In the genomic region with DNA sequence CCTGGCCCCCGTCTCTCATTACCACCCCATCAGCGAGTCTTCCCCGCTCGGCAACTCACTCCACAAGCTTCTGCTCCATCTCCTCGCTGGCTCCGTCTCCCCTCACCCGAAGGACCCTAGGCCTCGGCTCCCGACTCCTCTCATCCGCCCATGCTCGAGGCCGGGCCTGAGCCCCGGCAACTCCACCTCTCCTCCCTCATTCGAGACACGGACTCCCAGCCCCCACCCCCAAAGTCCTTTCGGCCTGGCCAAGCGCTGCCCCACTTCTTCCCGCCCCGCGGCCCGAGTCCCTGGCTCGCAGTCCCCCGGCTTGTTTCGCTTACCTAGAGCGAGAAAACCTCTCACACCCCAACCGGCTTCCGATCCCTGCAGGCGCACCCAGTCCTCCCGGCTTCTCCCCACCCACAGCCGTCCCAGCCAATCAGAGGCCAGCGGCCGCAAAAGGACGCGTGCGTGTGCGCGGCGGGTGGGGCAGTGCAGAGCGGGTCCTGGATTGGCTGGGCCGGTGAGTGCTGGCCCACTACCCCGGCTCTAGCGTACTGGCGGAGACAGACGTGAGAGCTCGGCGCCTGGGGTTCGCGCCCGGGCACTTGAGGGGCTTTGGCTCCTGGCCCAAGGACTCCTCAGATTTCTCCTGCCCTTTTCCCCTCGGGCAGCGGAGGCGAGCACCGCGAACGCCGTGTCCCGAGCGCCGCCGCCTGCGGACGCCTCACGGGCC, we compare ENCODE assay signal across 8 cellular contexts. TPM values are rescaled to one million over a fixed set of nuclear protein-coding genes. Genes with fewer than 3 reads are reported as not detected.
DNase-seq lines count a peak whose midpoint lies in the region; ATAC-seq and TF ChIP-seq lines count a peak whose summit lies in the region.

A gene (minus strand): TSS at position 378 of the 718 bp plus-strand sequence. CDS start 10,237 bp downstream, outside the sequence.

- TF ChIP-seq CTCF in SK-N-SH (IDR thresholded peaks at IDR 0.05) (no peak), suprapubic skin (IDR thresholded peaks at IDR 0.05) (no peak)

- CTCF ChIA-PET in SK-N-SH (lab: Yijun Ruan, JAX) = interaction anchor here (0.6 to 3.5 kb wide), 8 partner anchors 15 to 190 kb away, joined by 3 to 16 read pairs (median 4); no protein-coding TSS in a partner anchor

- no peaks in the 10 kb centered on the region for H3K9me3 ChIP-seq in SK-N-SH
- H3K9me3 ChIP-seq in suprapubic skin = no peaks in the 10 kb centered on the region

- peak within 1 kb of the TSS; percentile 96 for H2AFZ ChIP-seq in SK-N-SH (ENCODE audit: low read depth)

- peaks cover 5% of the 10 kb centered on the region; the same call in 1 of the 2 replicates for H4K20me1 ChIP-seq in SK-N-SH (ENCODE audit: insufficient read depth)

- H3F3A ChIP-seq in SK-N-SH (replicated peaks; ENCODE audit: insufficient read depth) = peaks cover 9% of the 10 kb centered on the region

- peak within 1 kb of the TSS; percentile 85 to 89 for H3K4me3 ChIP-seq in SK-N-SH (ENCODE audit: low read depth in 2 of 2, low read length in 1 of 2)
- H3K4me3 ChIP-seq in suprapubic skin = peak within 1 kb of the TSS; percentile 86

- H3K27ac ChIP-seq in SK-N-SH (ENCODE audit: low read depth in 2 of 2, low read length in 1 of 2) (peak within 1 kb of the TSS; percentile 87 to 91), suprapubic skin (peak within 1 kb of the TSS; percentile 97)

- peaks cover 0 to 13% of the 10 kb centered on the region in 2 experiments; a peak in 3 of 4 replicates for H3K4me1 ChIP-seq in SK-N-SH (ENCODE audit: control insufficient read depth in 1 of 2, insufficient read depth in 2 of 2, low read depth in 1 of 2, low read length in 1 of 2)
- H3K4me1 ChIP-seq in suprapubic skin = peaks cover 35% of the 10 kb centered on the region

- H3K36me3 ChIP-seq in SK-N-SH (replicated peaks in 1 of 2; ENCODE audit: control insufficient read depth in 1 of 2, insufficient read depth in 2 of 2, low read length in 1 of 2) (peaks cover 3 to 15% of the 10 kb centered on the region in 2 experiments), suprapubic skin (no peaks in the 10 kb centered on the region)

- H3K4me2 ChIP-seq in SK-N-SH = peak within 1 kb of the TSS; percentile 87

- 0 out of 4 replicates have a peak, but pooled peaks of 1 of the 2 experiments have one; percentile 5 for TF ChIP-seq EP300 in SK-N-SH (IDR thresholded peaks at IDR 0.05; ENCODE audit: borderline replicate concordance in 1 of 2, low read depth in 1 of 2, low read length in 1 of 2)
- TF ChIP-seq EP300 in suprapubic skin (IDR thresholded peaks at IDR 0.05) = no peak

- ATAC-seq in HG02571 (IDR thresholded peaks at IDR 0.05; ENCODE audit: unreplicated experiment) = peak; percentile 99

- peak in 1 of 2 donors; percentile 81 for TF ChIP-seq POLR2A in suprapubic skin (IDR thresholded peaks at IDR 0.05)

- H3K9ac ChIP-seq in SK-N-SH = peak within 1 kb of the TSS; percentile 79

- WGBS in SK-N-SH (ENCODE audit: low lambda C conversion rate) = under 1% methylated on average over 38 of the region's 63 CpGs
- 1% methylated on average over 45 of the region's 63 CpGs for WGBS in suprapubic skin

- POLR2A ChIA-PET in SK-N-SH (lab: Yijun Ruan, JAX) = interaction anchor here (0.6 to 1.2 kb wide), 2 partner anchors 15 to 35 kb away, joined by 3 to 5 read pairs; no protein-coding TSS in a partner anchor

- no peaks in the 10 kb centered on the region for H3K9me2 ChIP-seq in SK-N-SH

- DNase-seq in GM04504 (ENCODE audit: low read depth) (peak; percentile 84), NCI-H1048 (lab: John Stamatoyannopoulos, UW) (peak; percentile 89), SK-N-SH (peak; percentile 99), germinal center (ENCODE audit: low spot score) (peak; percentile 99), nucleus accumbens (lab: John Stamatoyannopoulos, UW) (peak; percentile 77 to 98 (median 95)), suprapubic skin (ENCODE audit: low spot score in 2 of 2) (peak; percentile 97 to 98)
- peak; percentile 95 for DNase-seq in activated naive CD4-positive, alpha-beta T cell treated with anti-CD3 and anti-CD28 coated beads, Interleukin-2, amount 50 U/mL, for 16 hours

- H3K79me2 ChIP-seq in SK-N-SH (ENCODE audit: insufficient read depth) = peaks cover 48% of the 10 kb centered on the region

- TF ChIP-seq RAD21 in SK-N-SH (IDR thresholded peaks at IDR 0.05; ENCODE audit: low read length) = no peak

- H3K27me3 ChIP-seq in SK-N-SH (ENCODE audit: insufficient read depth) = no peaks in the 10 kb centered on the region
- H3K27me3 ChIP-seq in suprapubic skin = no peaks in the 10 kb centered on the region

TF ChIP-seq in SK-N-SH, 30 proteins besides CTCF, POLR2A, EP300 and RAD21 (continues in another document):
- TF ChIP-seq GATA2 (CRISPR knock-in tag; IDR thresholded peaks at IDR 0.05) (no peak), SMC3 (IDR thresholded peaks at IDR 0.05; ENCODE audit: low read depth, low read length) (no peak), MEF2A (IDR thresholded peaks at IDR 0.05; ENCODE audit: borderline replicate concordance, low read depth) (no peak), JUND (IDR thresholded peaks at IDR 0.05) (no peak), YY1 (IDR thresholded peaks at IDR 0.05; ENCODE audit: low read depth) (no peak), NRF1 (IDR thresholded peaks at IDR 0.05; ENCODE audit: low read depth, low read length) (peak; percentile 71), NFIC (IDR thresholded peaks at IDR 0.05; ENCODE audit: borderline replicate concordance) (peak; percentile 37; the same call in 1 of the 2 replicates), GABPA (IDR thresholded peaks at IDR 0.05; ENCODE audit: low read depth) (no peak), POLR2AphosphoS5 (IDR thresholded peaks at IDR 0.05; ENCODE audit: low read depth, low read length) (peak; percentile 89)
- TF ChIP-seq, protein P1, sequence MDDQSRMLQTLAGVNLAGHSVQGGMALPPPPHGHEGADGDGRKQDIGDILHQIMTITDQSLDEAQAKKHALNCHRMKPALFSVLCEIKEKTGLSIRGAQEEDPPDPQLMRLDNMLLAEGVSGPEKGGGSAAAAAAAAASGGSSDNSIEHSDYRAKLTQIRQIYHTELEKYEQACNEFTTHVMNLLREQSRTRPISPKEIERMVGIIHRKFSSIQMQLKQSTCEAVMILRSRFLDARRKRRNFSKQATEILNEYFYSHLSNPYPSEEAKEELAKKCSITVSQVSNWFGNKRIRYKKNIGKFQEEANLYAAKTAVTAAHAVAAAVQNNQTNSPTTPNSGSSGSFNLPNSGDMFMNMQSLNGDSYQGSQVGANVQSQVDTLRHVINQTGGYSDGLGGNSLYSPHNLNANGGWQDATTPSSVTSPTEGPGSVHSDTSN (IDR thresholded peaks at IDR 0.05) = no peak
- TF ChIP-seq, protein P2, sequence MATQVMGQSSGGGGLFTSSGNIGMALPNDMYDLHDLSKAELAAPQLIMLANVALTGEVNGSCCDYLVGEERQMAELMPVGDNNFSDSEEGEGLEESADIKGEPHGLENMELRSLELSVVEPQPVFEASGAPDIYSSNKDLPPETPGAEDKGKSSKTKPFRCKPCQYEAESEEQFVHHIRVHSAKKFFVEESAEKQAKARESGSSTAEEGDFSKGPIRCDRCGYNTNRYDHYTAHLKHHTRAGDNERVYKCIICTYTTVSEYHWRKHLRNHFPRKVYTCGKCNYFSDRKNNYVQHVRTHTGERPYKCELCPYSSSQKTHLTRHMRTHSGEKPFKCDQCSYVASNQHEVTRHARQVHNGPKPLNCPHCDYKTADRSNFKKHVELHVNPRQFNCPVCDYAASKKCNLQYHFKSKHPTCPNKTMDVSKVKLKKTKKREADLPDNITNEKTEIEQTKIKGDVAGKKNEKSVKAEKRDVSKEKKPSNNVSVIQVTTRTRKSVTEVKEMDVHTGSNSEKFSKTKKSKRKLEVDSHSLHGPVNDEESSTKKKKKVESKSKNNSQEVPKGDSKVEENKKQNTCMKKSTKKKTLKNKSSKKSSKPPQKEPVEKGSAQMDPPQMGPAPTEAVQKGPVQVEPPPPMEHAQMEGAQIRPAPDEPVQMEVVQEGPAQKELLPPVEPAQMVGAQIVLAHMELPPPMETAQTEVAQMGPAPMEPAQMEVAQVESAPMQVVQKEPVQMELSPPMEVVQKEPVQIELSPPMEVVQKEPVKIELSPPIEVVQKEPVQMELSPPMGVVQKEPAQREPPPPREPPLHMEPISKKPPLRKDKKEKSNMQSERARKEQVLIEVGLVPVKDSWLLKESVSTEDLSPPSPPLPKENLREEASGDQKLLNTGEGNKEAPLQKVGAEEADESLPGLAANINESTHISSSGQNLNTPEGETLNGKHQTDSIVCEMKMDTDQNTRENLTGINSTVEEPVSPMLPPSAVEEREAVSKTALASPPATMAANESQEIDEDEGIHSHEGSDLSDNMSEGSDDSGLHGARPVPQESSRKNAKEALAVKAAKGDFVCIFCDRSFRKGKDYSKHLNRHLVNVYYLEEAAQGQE (IDR thresholded peaks at IDR 0.05; ENCODE audit: low read depth, low read length) = peak; percentile 16; the same call in 1 of the 2 replicates
- TF ChIP-seq, protein P3, sequence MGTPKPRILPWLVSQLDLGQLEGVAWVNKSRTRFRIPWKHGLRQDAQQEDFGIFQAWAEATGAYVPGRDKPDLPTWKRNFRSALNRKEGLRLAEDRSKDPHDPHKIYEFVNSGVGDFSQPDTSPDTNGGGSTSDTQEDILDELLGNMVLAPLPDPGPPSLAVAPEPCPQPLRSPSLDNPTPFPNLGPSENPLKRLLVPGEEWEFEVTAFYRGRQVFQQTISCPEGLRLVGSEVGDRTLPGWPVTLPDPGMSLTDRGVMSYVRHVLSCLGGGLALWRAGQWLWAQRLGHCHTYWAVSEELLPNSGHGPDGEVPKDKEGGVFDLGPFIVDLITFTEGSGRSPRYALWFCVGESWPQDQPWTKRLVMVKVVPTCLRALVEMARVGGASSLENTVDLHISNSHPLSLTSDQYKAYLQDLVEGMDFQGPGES (IDR thresholded peaks at IDR 0.05; ENCODE audit: low read depth, low read length) = peak; percentile 42; the same call in 1 of the 2 replicates
- TF ChIP-seq, protein P4, sequence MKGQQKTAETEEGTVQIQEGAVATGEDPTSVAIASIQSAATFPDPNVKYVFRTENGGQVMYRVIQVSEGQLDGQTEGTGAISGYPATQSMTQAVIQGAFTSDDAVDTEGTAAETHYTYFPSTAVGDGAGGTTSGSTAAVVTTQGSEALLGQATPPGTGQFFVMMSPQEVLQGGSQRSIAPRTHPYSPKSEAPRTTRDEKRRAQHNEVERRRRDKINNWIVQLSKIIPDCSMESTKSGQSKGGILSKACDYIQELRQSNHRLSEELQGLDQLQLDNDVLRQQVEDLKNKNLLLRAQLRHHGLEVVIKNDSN (IDR thresholded peaks at IDR 0.05; ENCODE audit: borderline replicate concordance, low read depth) = no peak

RNA-seq across cellular contexts. Expression of the gene that starts here (rescaled TPM):
- 72.1 and 112 TPM in 2 replicates for polyA plus RNA-seq in SK-N-SH (2012; rRNA removed)
- 147 and 222 TPM in 2 replicates for polyA plus RNA-seq in SK-N-SH (2012; cell fraction: cytosol; rRNA removed)
- 13.6 and 31.7 TPM in 2 replicates for polyA plus RNA-seq in SK-N-SH (2012; cell fraction: nucleus; rRNA removed)
- total RNA-seq in suprapubic skin = 10 to 100 TPM; 46.8 to 91.9 (median 81.4) TPM

Comparison
In these comparisons a context has a peak if more than half of its experiments do, and no peak if none do; other contexts are left out.
1. Peak in every context shown above with its lines: DNase-seq, ATAC-seq, H3K4me3 ChIP-seq and H3K27ac ChIP-seq.